ENCODE assay signal across 1 cellular context in the genomic region with DNA sequence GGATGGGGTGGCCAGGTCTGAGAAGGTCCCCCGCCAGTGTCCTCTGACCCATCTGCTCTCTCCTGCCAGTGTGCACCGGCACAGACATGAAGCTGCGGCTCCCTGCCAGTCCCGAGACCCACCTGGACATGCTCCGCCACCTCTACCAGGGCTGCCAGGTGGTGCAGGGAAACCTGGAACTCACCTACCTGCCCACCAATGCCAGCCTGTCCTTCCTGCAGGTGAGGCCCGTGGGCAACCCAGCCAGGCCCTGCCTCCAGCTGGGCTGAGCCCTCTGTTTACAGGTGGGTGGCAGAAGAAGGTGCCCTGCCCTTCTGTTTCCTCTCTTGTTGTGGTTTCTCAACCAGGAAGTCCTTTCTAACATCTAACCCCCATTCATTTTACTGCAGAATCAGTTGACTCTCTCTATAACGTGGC.
TF ChIP-seq lines count a peak whose summit lies in the region.

No MANE protein-coding gene starts in this region.

TF ChIP-seq in HepG2, 621 proteins besides CTCF, POLR2A, EP300 and RAD21:
- TF ChIP-seq ZNF260 (CRISPR knock-in tag; IDR thresholded peaks at IDR 0.05; ENCODE audit: borderline replicate concordance, low read depth) = no peak
- TF ChIP-seq ZNF768 (CRISPR knock-in tag; IDR thresholded peaks at IDR 0.05) = peak; percentile 17; the same call in 1 of the 2 replicates
- no peak for TF ChIP-seq ZNF326 (CRISPR knock-in tag; IDR thresholded peaks at IDR 0.05; ENCODE audit: borderline replicate concordance)
- TF ChIP-seq HNRNPL (IDR thresholded peaks at IDR 0.05; ENCODE audit: low read depth, low read length) = 0 out of 2 replicates have a peak, but pooled peaks have one; percentile 28
- TF ChIP-seq ZNF746 (CRISPR knock-in tag; IDR thresholded peaks at IDR 0.05) = no peak
